In the genomic region with DNA sequence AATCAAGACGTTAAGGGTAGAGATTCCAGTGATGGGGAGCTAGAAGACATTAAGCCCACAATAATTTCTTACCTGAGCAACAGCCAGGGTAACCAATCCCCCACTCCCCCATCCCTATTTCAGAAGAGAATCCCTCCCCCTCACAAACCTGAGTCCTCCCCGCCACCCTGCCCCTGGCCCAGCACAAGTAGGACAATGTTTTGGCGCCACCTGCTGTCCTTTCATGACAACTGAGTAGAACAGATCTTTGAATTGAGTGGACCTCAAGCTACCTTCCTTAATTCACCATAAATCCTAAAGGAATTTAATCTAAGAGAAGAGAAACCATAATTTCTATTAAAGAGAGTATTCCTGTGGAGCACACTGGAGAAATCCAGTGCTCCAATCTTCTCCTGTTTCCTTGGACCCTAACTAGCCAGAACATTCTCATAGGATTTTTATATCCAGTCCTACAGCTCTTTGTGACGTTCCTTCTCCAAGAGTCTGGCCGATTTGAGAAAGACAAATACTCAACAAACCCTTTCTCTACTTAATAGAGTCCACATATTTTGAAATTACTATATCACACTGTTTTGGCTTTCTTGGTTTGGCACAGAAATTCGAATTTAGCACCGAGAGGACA, we compare ENCODE assay signal across 1 cellular context.
A peak's percentile ranks its signal among the peaks of the same experiment; 100 is the strongest.
TF ChIP-seq lines count a peak whose summit lies in the region.

No MANE protein-coding gene starts in this region.

TF ChIP-seq in K562, 482 proteins besides CTCF, POLR2A, EP300 and RAD21:
- no peak for TF ChIP-seq EP400 (IDR thresholded peaks at IDR 0.05)
- TF ChIP-seq MAZ (CRISPR knock-in tag; conservative IDR thresholded peaks at IDR 0.05 in 1 of 2, IDR thresholded peaks at IDR 0.05 in 1 of 2) = no peak
- TF ChIP-seq VEZF1 (CRISPR knock-in tag; IDR thresholded peaks at IDR 0.05) = peak; percentile 49
- TF ChIP-seq TCF7 (IDR thresholded peaks at IDR 0.05; ENCODE audit: borderline replicate concordance) = no peak
- peak; percentile 60 for TF ChIP-seq ZNF263 (CRISPR knock-in tag; IDR thresholded peaks at IDR 0.05; ENCODE audit: borderline replicate concordance)
- TF ChIP-seq SMC3 (conservative IDR thresholded peaks at IDR 0.05; ENCODE audit: insufficient read depth, low read depth, low read length) = peak; percentile 65
- TF ChIP-seq, protein P1, sequence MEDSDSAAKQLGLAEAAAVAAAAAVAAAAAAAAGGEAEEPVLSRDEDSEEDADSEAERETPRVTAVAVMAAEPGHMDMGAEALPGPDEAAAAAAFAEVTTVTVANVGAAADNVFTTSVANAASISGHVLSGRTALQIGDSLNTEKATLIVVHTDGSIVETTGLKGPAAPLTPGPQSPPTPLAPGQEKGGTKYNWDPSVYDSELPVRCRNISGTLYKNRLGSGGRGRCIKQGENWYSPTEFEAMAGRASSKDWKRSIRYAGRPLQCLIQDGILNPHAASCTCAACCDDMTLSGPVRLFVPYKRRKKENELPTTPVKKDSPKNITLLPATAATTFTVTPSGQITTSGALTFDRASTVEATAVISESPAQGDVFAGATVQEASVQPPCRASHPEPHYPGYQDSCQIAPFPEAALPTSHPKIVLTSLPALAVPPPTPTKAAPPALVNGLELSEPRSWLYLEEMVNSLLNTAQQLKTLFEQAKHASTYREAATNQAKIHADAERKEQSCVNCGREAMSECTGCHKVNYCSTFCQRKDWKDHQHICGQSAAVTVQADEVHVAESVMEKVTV (CRISPR knock-in tag; IDR thresholded peaks at IDR 0.05) = peak; percentile 51; the same call in 1 of the 2 replicates
- TF ChIP-seq, protein P2, sequence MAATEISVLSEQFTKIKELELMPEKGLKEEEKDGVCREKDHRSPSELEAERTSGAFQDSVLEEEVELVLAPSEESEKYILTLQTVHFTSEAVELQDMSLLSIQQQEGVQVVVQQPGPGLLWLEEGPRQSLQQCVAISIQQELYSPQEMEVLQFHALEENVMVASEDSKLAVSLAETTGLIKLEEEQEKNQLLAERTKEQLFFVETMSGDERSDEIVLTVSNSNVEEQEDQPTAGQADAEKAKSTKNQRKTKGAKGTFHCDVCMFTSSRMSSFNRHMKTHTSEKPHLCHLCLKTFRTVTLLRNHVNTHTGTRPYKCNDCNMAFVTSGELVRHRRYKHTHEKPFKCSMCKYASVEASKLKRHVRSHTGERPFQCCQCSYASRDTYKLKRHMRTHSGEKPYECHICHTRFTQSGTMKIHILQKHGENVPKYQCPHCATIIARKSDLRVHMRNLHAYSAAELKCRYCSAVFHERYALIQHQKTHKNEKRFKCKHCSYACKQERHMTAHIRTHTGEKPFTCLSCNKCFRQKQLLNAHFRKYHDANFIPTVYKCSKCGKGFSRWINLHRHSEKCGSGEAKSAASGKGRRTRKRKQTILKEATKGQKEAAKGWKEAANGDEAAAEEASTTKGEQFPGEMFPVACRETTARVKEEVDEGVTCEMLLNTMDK (IDR thresholded peaks at IDR 0.05; ENCODE audit: borderline replicate concordance, insufficient read depth, low read depth, low read length, poor library complexity, severe bottlenecking) = no peak
TF ChIP-seq in K562: peak in this region for 4.
